Comparison of ENCODE assay signal across 21 cellular contexts in the genomic region with DNA sequence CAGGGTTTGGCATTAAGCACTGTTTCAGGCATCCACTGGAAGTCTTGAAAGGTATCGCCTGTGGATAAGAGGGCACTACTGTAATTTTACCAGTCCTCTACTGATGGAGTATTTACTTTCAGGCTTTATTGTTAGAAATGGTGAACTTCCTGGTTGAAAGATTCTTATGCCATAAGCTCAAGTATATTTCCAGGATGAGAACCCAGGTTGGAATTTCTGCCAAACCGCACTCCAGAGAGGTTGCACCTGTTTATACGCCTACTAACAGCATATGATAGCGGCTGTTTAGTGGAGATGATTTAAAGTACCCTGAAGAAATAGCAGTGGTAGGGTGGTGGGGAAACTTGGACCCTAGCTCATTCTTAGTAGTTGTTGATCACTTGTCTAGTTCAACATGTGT. TPM values are rescaled to one million over a fixed set of nuclear protein-coding genes. Genes with fewer than 3 reads are reported as not detected.
DNase-seq lines count a peak whose midpoint lies in the region; ATAC-seq and TF ChIP-seq lines count a peak whose summit lies in the region.
"Had no signal": no experiment of that assay in that cellular context is flagged by ENCODE, and none has a peak within 500 bp of the region (broad histone marks: within the 10 kb centered on the region; RNA-seq: fewer than 3 reads in every experiment).

No MANE protein-coding gene starts in this region.

- peak; percentile 63 for ATAC-seq in mucosa of descending colon
- ATAC-seq: Right ventricle myocardium inferior had no signal

- H3K4me3 ChIP-seq in BLaER1 treated with 17β-estradiol and CSF1 and Interleukin-3, amounts not matched to agents 10 nM and 100 nM, result no peak overlapping the region
- H3K4me3 ChIP-seq in KMS-11 (IDR thresholded peaks at IDR 0.05; ENCODE audit: insufficient read depth, low read depth, low read length) (no peak overlapping the region), mucosa of descending colon (no peak overlapping the region)
- H3K4me3 ChIP-seq: heart right ventricle, spleen had no signal

- peak overlapping the region in 2 of 11 experiments; percentile 40 to 51; a peak in 2 of 22 replicates for H3K27ac ChIP-seq in BLaER1 treated with 17β-estradiol and CSF1 and Interleukin-3, amounts not matched to agents 10 nM and 100 nM
- no peak overlapping the region; the same call in 1 of the 2 replicates for H3K27ac ChIP-seq in KMS-11
- H3K27ac ChIP-seq: parathyroid adenoma had no signal

- no peak for TF ChIP-seq CTCF in KMS-11 (conservative IDR thresholded peaks at IDR 0.05; ENCODE audit: low read depth, low read length)
- no peak for TF ChIP-seq CTCF in mucosa of descending colon (IDR thresholded peaks at IDR 0.05)

- peaks cover 68% of the 10 kb centered on the region for H3K79me2 ChIP-seq in KMS-11 (ENCODE audit: insufficient read depth, low read depth)

- no peaks in the 10 kb centered on the region for H3K27me3 ChIP-seq in BLaER1 treated with 17β-estradiol and CSF1 and Interleukin-3, amounts not matched to agents 10 nM and 100 nM
- H3K27me3 ChIP-seq in KMS-11 (ENCODE audit: insufficient read depth, low read depth), result no peaks in the 10 kb centered on the region
- H3K27me3 ChIP-seq: heart right ventricle had no signal

- intact Hi-C loops in mucosa of descending colon (cut with DNase I, micrococcal nuclease), result loop anchor here in 1 of 2 donors (10.0 kb wide), 1 partner anchor 46 kb away; no protein-coding TSS in a partner anchor

- no peak overlapping the region for H2AFZ ChIP-seq in KMS-11 (ENCODE audit: low read depth)
- H2AFZ ChIP-seq: parathyroid adenoma had no signal

- H3K36me3 ChIP-seq in BLaER1 treated with 17β-estradiol and CSF1 and Interleukin-3, amounts not matched to agents 10 nM and 100 nM, result no peaks in the 10 kb centered on the region
- H3K36me3 ChIP-seq in KMS-11 (ENCODE audit: insufficient read depth) (no peaks in the 10 kb centered on the region), mucosa of descending colon (ENCODE audit: low read depth) (no peaks in the 10 kb centered on the region)
- H3K36me3 ChIP-seq: heart right ventricle, spleen had no signal

- H3K9ac ChIP-seq in BLaER1 treated with 17β-estradiol and CSF1 and Interleukin-3, amounts not matched to agents 10 nM and 100 nM, result no peak overlapping the region
- H3K9ac ChIP-seq in KMS-11, result no peak overlapping the region
- H3K9ac ChIP-seq: parathyroid adenoma had no signal

- peaks cover 0 to 99% (median 0%) of the 10 kb centered on the region in 11 experiments; a peak in 5 of 22 replicates for H4K20me1 ChIP-seq in BLaER1 treated with 17β-estradiol and CSF1 and Interleukin-3, amounts not matched to agents 10 nM and 100 nM
- no peaks in the 10 kb centered on the region for H4K20me1 ChIP-seq in KMS-11 (ENCODE audit: insufficient read depth)

- DNase-seq in NCI-H510A (lab: John Stamatoyannopoulos, UW), result peak; percentile 47
- DNase-seq in mucosa of descending colon, result peak in 1 of 3 donors; percentile 63
- no peak for DNase-seq in activated CD8-positive, alpha-beta memory T cell treated with anti-CD3 and anti-CD28 coated beads for 24 hours
- no peak for DNase-seq in HPDE6-E6E7 (ENCODE audit: extremely low spot score)
- DNase-seq in UCSD-AML1 (lab: John Stamatoyannopoulos, UW; ENCODE audit: unreplicated experiment), result no peak
- no peak for DNase-seq in HuH-7.5 (ENCODE audit: low spot score)
- DNase-seq: activated CD4-positive, CD25-positive, alpha-beta regulatory T cell; activated CD8-positive, alpha-beta memory T cell treated with anti-CD3 and anti-CD28 coated beads, Interleukin-2, amount 10 ng/mL, durations not matched to agents 7 days and 5 days; activated gamma-delta T cell treated with Interleukin-2 at 50 U/mL for 16 hours; aorta; CD8-positive, alpha-beta T cell; GF-D8; H9; heart right ventricle; NCI-H1436 treated with DMSO at 0.1 percent for 48 hours; NCI-H774; spleen had no signal

- H3K4me2 ChIP-seq in BLaER1 treated with 17β-estradiol and CSF1 and Interleukin-3, amounts not matched to agents 10 nM and 100 nM, result peak overlapping the region in 9 of 11 experiments; percentile 22 to 82 (median 62); a peak in 12 of 22 replicates
- peak overlapping the region; percentile 82 for H3K4me2 ChIP-seq in KMS-11

- no peaks in the 10 kb centered on the region for H3K9me3 ChIP-seq in BLaER1 treated with 17β-estradiol and CSF1 and Interleukin-3, amounts not matched to agents 10 nM and 100 nM (replicated peaks in 1 of 11)
- no peaks in the 10 kb centered on the region for H3K9me3 ChIP-seq in mucosa of descending colon
- H3K9me3 ChIP-seq: heart right ventricle, spleen had no signal

- peaks cover 15 to 88% (median 20%) of the 10 kb centered on the region in 10 experiments for H3K4me1 ChIP-seq in BLaER1 treated with 17β-estradiol and CSF1 and Interleukin-3, amounts not matched to agents 10 nM and 100 nM
- H3K4me1 ChIP-seq in KMS-11 (ENCODE audit: low read depth, poor library complexity, severe bottlenecking), result peaks cover 70% of the 10 kb centered on the region
- peaks cover 73% of the 10 kb centered on the region for H3K4me1 ChIP-seq in mucosa of descending colon (ENCODE audit: low read depth)

RNA-seq across cellular contexts. Expression of gene FNIP2, which starts 9.9 kb away (rescaled TPM):
- total RNA-seq in mucosa of descending colon, result 10 to 100 TPM; 61.8 to 94.1 (median 73.4) TPM

RNA-seq across cellular contexts. Expression of gene PPID, which starts 55.5 kb away (rescaled TPM):
- total RNA-seq in mucosa of descending colon, result 10 to 100 TPM; 19.7 to 23.9 (median 22.2) TPM
